In the genomic region with DNA sequence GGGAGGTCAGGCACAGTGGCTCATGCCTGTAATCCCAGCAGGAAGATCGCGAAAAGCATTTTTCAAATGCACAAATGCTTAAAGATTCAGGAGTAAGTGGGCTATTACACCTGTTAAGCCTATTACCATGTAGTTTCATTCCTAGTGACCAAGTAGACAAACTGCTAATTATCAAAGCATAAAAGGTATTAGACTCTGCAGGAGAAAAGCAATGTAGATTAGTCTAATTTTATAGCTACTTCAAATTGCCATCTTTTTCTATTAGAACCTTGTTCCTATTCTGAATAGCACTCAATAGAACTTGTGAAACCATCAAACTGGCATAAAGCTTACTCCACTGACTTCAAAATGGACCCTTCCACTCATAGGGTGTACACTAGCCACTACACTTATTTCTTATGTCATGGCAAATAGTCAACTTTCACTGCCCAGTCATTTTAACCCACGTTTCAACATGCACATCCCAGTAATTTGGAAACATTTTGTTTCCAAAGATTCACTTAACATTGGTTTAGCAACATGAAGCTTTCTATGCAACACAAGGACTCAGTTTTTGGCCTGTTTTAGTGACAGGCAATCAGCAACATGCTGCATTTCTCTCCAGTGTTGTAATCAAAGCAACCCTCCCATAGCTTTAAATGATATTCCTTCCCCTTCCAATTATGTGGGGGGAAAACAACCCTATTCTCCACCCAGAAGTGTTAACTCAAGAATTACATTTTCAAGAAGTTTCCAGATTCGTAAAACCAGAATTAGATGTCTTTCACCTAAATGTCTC, we compare ENCODE assay signal across 8 cellular contexts. TPM values are rescaled to one million over a fixed set of nuclear protein-coding genes. Genes with fewer than 3 reads are reported as not detected.
A peak's percentile ranks its signal among the peaks of the same experiment; 100 is the strongest.
DNase-seq lines count a peak whose midpoint lies in the region; ATAC-seq and TF ChIP-seq lines count a peak whose summit lies in the region.

No MANE protein-coding gene starts in this region.

- peaks cover 52% of the 10 kb centered on the region for H3K4me1 Mint-ChIP-seq in activated CD4-positive, alpha-beta T cell treated with anti-CD3 and anti-CD28 coated beads, Interleukin-2, amount 10 ng/mL, durations not matched to agents 24 days and 14 days
- peaks cover 54% of the 10 kb centered on the region for H3K4me1 Mint-ChIP-seq in T-helper 17 cell

- peaks cover 7% of the 10 kb centered on the region for H3K9me3 Mint-ChIP-seq in activated CD4-positive, alpha-beta T cell treated with anti-CD3 and anti-CD28 coated beads, Interleukin-2, amount 10 ng/mL, durations not matched to agents 24 days and 14 days

- peak overlapping the region; percentile 38 for H3K4me3 ChIP-seq in thoracic aorta
- H3K4me3 ChIP-seq in psoas muscle, result no peak overlapping the region
- H3K4me3 ChIP-seq in gastrocnemius medialis, result no peak overlapping the region

- H3K27me3 Mint-ChIP-seq in activated CD4-positive, alpha-beta T cell treated with anti-CD3 and anti-CD28 coated beads, Interleukin-2, amount 10 ng/mL, durations not matched to agents 24 days and 14 days, result peaks cover 10% of the 10 kb centered on the region
- H3K27me3 Mint-ChIP-seq in T-helper 17 cell, result peaks cover 6% of the 10 kb centered on the region

- H3K4me1 ChIP-seq in thoracic aorta (ENCODE audit: control insufficient read depth in 1 of 2, low read depth in 2 of 2), result peaks cover 29 to 42% of the 10 kb centered on the region in 2 donors
- peaks cover 5% of the 10 kb centered on the region for H3K4me1 ChIP-seq in psoas muscle
- peaks cover 8 to 9% of the 10 kb centered on the region in 2 donors for H3K4me1 ChIP-seq in gastrocnemius medialis

- peaks cover 67% of the 10 kb centered on the region for H3K36me3 Mint-ChIP-seq in activated CD4-positive, alpha-beta T cell treated with anti-CD3 and anti-CD28 coated beads, Interleukin-2, amount 10 ng/mL, durations not matched to agents 24 days and 14 days (ENCODE audit: low read depth)
- H3K36me3 Mint-ChIP-seq in T-helper 17 cell (ENCODE audit: low read depth), result peaks cover 13% of the 10 kb centered on the region

- H3K27me3 ChIP-seq in thoracic aorta (replicated peaks; ENCODE audit: insufficient read depth) (no peaks in the 10 kb centered on the region), psoas muscle (ENCODE audit: insufficient read depth in 3 of 3, low read length in 2 of 3) (peaks cover 0 to 25% (median 14%) of the 10 kb centered on the region in 3 donors), gastrocnemius medialis (peaks cover 20 to 26% (median 26%) of the 10 kb centered on the region in 3 donors)

- 79 to 80% (median 79%) methylated on average over 4 of the region's 4 CpGs for WGBS in psoas muscle, 3 donors

- no peak for TF ChIP-seq POLR2A in gastrocnemius medialis (IDR thresholded peaks at IDR 0.05)

- intact Hi-C loops in activated CD4-positive, alpha-beta T cell treated with anti-CD3 and anti-CD28 coated beads, Interleukin-2, amount 10 ng/mL, durations not matched to agents 24 days and 14 days (cut with micrococcal nuclease), result no loop called here
- intact Hi-C loops in psoas muscle (cut with DNase I) (no loop called here), gastrocnemius medialis (cut with DNase I; ENCODE audit: low total_unique reads) (loop anchor here (10.0 kb wide), 2 partner anchors 218 to 1688 kb away; partner anchors contain the start of gene COL12A1)

- peak overlapping the region; percentile 84 for H3K4me3 Mint-ChIP-seq in activated CD4-positive, alpha-beta T cell treated with anti-CD3 and anti-CD28 coated beads, Interleukin-2, amount 10 ng/mL, durations not matched to agents 24 days and 14 days
- H3K4me3 Mint-ChIP-seq in T-helper 17 cell, result peak overlapping the region; percentile 76

- H3K9me3 ChIP-seq in T-helper 17 cell (ENCODE audit: control insufficient read depth, low read length, poor library complexity, severe bottlenecking), result peaks cover 4% of the 10 kb centered on the region
- no peaks in the 10 kb centered on the region for H3K9me3 ChIP-seq in thoracic aorta
- H3K9me3 ChIP-seq in psoas muscle, result no peaks in the 10 kb centered on the region
- H3K9me3 ChIP-seq in gastrocnemius medialis, result no peaks in the 10 kb centered on the region

- H3K36me3 ChIP-seq in thoracic aorta (peaks cover 23% of the 10 kb centered on the region), psoas muscle (ENCODE audit: insufficient read depth in 1 of 2, low read depth in 1 of 2) (peaks cover 2 to 48% of the 10 kb centered on the region in 2 donors), gastrocnemius medialis (peaks cover 0 to 3% of the 10 kb centered on the region in 2 donors)

- peak overlapping the region in 1 of 2 donors; percentile 55 for H3K27ac ChIP-seq in thoracic aorta
- no peak overlapping the region for H3K27ac ChIP-seq in psoas muscle
- no peak overlapping the region for H3K27ac ChIP-seq in gastrocnemius medialis

- ATAC-seq in T-helper 17 cell (no peak), thoracic aorta (ENCODE audit: insufficient number of reproducible peaks, low FRiP score, low read depth) (no peak), psoas muscle (no peak), gastrocnemius medialis (no peak)

- in situ Hi-C loops in gastrocnemius medialis (cut with MboI; ENCODE audit: low sequenced_read_pairs in 4 of 4), result loop anchor here in 2 of 4 donors (10.0 kb wide), 2 partner anchors 88 to 98 kb away; no protein-coding TSS in a partner anchor

- no peak for TF ChIP-seq CTCF in thoracic aorta (IDR thresholded peaks at IDR 0.05)
- no peak for TF ChIP-seq CTCF in psoas muscle (IDR thresholded peaks at IDR 0.05)
- TF ChIP-seq CTCF in gastrocnemius medialis (IDR thresholded peaks at IDR 0.05 in 4 of 5, conservative IDR thresholded peaks at IDR 0.05 in 1 of 5), result no peak

- H3K27ac Mint-ChIP-seq in activated CD4-positive, alpha-beta T cell treated with anti-CD3 and anti-CD28 coated beads, Interleukin-2, amount 10 ng/mL, durations not matched to agents 24 days and 14 days, result peak overlapping the region; percentile 92
- H3K27ac Mint-ChIP-seq in T-helper 17 cell, result peak overlapping the region; percentile 100

- DNase-seq in activated CD4-positive, alpha-beta T cell treated with anti-CD3 and anti-CD28 coated beads, Interleukin-2, amount 10 ng/mL, durations not matched to agents 24 days and 14 days, result no peak
- no peak for DNase-seq in activated CD4-positive, alpha-beta T cell treated with anti-CD3 and anti-CD28 coated beads, Interleukin-2, amount 50 U/mL, for 1 hour
- DNase-seq in T-helper 17 cell (no peak), fibroblast of peridontal ligament (ENCODE audit: extremely low read depth) (peak; percentile 47), thoracic aorta (ENCODE audit: low spot score) (no peak), psoas muscle (no peak), DMS79 (lab: John Stamatoyannopoulos, UW) (no peak), gastrocnemius medialis (no peak)

RNA-seq across cellular contexts. Expression of gene EEF1A1, which starts 3.9 kb away (rescaled TPM):
- 9,514 and 9,634 TPM in 2 replicates for total RNA-seq in activated CD4-positive, alpha-beta T cell treated with anti-CD3 and anti-CD28 coated beads, Interleukin-2, amount 10 ng/mL, durations not matched to agents 24 days and 14 days
- over 10,000 TPM; 15,315 to 15,954 TPM for total RNA-seq in T-helper 17 cell
- 1,000 to 10,000 TPM; 5,082 to 6,539 TPM for total RNA-seq in thoracic aorta
- total RNA-seq in psoas muscle, result 1,000 to 10,000 TPM in 1 of 4 donors, 100 to 1,000 TPM in 3; 703 to 2,379 (median 902) TPM
- polyA plus RNA-seq in psoas muscle, result 1,000 to 10,000 TPM in 1 of 3 donors, 100 to 1,000 TPM in 2; 541 to 1,251 (median 593) TPM
- 1,000 to 10,000 TPM in 3 of 4 donors, 100 to 1,000 TPM in 1; 846 to 1,271 (median 1,198) TPM for total RNA-seq in gastrocnemius medialis

RNA-seq across cellular contexts. Expression of gene MTO1, which starts 55.4 kb away (rescaled TPM):
- 35.5 and 35.7 TPM in 2 replicates for total RNA-seq in activated CD4-positive, alpha-beta T cell treated with anti-CD3 and anti-CD28 coated beads, Interleukin-2, amount 10 ng/mL, durations not matched to agents 24 days and 14 days
- total RNA-seq in T-helper 17 cell (10 to 100 TPM; 37.1 to 47.4 TPM), thoracic aorta (10 to 100 TPM; 14.2 to 25.3 TPM), psoas muscle (10 to 100 TPM; 15.9 to 25.9 (median 18.3) TPM), gastrocnemius medialis (10 to 100 TPM; 16.4 to 43.4 (median 21.9) TPM)
- 10 to 100 TPM; 19.2 to 22.6 (median 20.2) TPM for polyA plus RNA-seq in psoas muscle
